ENCODE assay signal across 7 cellular contexts in genomic region chr17:52653014-52653413, GRCh38.
"Had no signal": no experiment of that assay in that cellular context is flagged by ENCODE, and none has a peak within 500 bp of the region (broad histone marks: within the 10 kb centered on the region; RNA-seq: fewer than 3 reads in every experiment).

No MANE protein-coding gene starts in this region.

- H3K4me3 ChIP-seq: K562 had no signal

- H3K36me3 Mint-ChIP-seq: IgD-negative memory B cell had no signal

- H3K27ac Mint-ChIP-seq: IgD-negative memory B cell had no signal

- H3K27ac ChIP-seq: HL-60 had no signal

- ATAC-seq: K562 had no signal

- H3K4me3 Mint-ChIP-seq: IgD-negative memory B cell had no signal

- H3K4me1 Mint-ChIP-seq: IgD-negative memory B cell had no signal

- H3K27me3 Mint-ChIP-seq: IgD-negative memory B cell had no signal

- FAIRE-seq: HTR-8/SVneo, K562 had no signal

- DNase-seq: IMR-90, KBM-7, KG1 had no signal
